Comparison of ENCODE assay signal across 24 cellular contexts in genomic region chr11:45724145-45724544, GRCh38. TPM values are rescaled to one million over a fixed set of nuclear protein-coding genes. Genes with fewer than 3 reads are reported as not detected.
DNase-seq lines count a peak whose midpoint lies in the region; ATAC-seq, FAIRE-seq and TF ChIP-seq lines count a peak whose summit lies in the region.
"Had no signal": no experiment of that assay in that cellular context is flagged by ENCODE, and none has a peak within 500 bp of the region (broad histone marks: within the 10 kb centered on the region; RNA-seq: fewer than 3 reads in every experiment).

No MANE protein-coding gene starts in this region.

- no peak overlapping the region for H4K5ac ChIP-seq in H1 (ENCODE audit: insufficient read length, low read depth, low read length)

- H2BK5ac ChIP-seq in H1 (ENCODE audit: low read depth, low read length), result 0 out of 2 replicates have a peak overlapping the region, but pooled peaks have one; percentile 79

- no peak overlapping the region for H2AK5ac ChIP-seq in H1 (ENCODE audit: low read depth, low read length)

- POLR2A ChIA-PET in H1 (lab: Charles Lee; ENCODE audit: partially characterized antibody), result interaction anchor here (1.2 kb wide), 1 partner anchor 17 kb away, joined by 3 read pairs; no protein-coding TSS in a partner anchor
- POLR2A ChIA-PET in activated CD4-positive, alpha-beta T cell treated with anti-CD3 and anti-CD28 coated beads, Interleukin-2, amount 10 ng/mL, durations not matched to agents 7 days and 5 days (lab: Charles Lee), result no interaction called here

- H3K4me1 ChIP-seq in H1 (replicated peaks in 1 of 4; ENCODE audit: control insufficient read depth in 3 of 4, insufficient read depth in 4 of 4, low read length in 3 of 4), result peaks cover 4 to 14% (median 10%) of the 10 kb centered on the region in 4 experiments; a peak in 6 of 7 replicates
- H3K4me1 ChIP-seq in thyroid gland, result peaks cover 4 to 8% of the 10 kb centered on the region in 2 donors
- H3K4me1 ChIP-seq: breast epithelium, Caco-2, suprapubic skin had no signal

- no peak overlapping the region for H2BK20ac ChIP-seq in H1 (ENCODE audit: low read length)

- H2BK12ac ChIP-seq in H1 (ENCODE audit: low read depth, low read length), result no peak overlapping the region

- peak overlapping the region in 1 of 2 experiments; percentile 29; a peak in 2 of 4 replicates for H3K4me2 ChIP-seq in H1 (ENCODE audit: insufficient read depth in 1 of 2, low read depth in 2 of 2, low read length in 2 of 2)
- H3K4me2 ChIP-seq: PC-9 had no signal

- DNase-seq in stimulated activated naive CD8-positive, alpha-beta T cell treated with anti-CD3 and anti-CD28 coated beads, Interleukin-15, Interleukin-2, amounts not matched to agents 100 U/mL and 50 U/mL, for 24 hours, result peak; percentile 8
- DNase-seq in stimulated activated naive CD8-positive, alpha-beta T cell treated with anti-CD3 and anti-CD28 coated beads, Interleukin-15, amount 100 ng/mL, for 72 hours, result no peak
- DNase-seq in NCI-H2171 (lab: John Stamatoyannopoulos, UW), result peak; percentile 95
- no peak for DNase-seq in H1 (ENCODE audit: low read depth in 1 of 2, low spot score in 2 of 2)
- DNase-seq in thyroid gland, result peak; percentile 51 to 59
- no peak for DNase-seq in NCI-H187 treated with DMSO at 0.1 percent for 48 hours (lab: John Stamatoyannopoulos, UW)
- no peak for DNase-seq in activated CD4-positive, alpha-beta T cell treated with anti-CD3 and anti-CD28 coated beads, Interleukin-2, amount 10 ng/mL, durations not matched to agents 7 days and 5 days
- no peak for DNase-seq in dermis blood vessel endothelial cell
- DNase-seq: activated naive CD4-positive, alpha-beta T cell treated with Interleukin-2 at 50 U/mL for 16 hours; amniotic stem cell; C1 segment of cervical spinal cord; Caco-2; effector CD8-positive, alpha-beta T cell; NCI-H2081; NK-92 treated with Interleukin-12 subunit alpha and Interleukin-12 subunit beta, amount 100 ng/mL, for 24 hours; Right ventricle myocardium superior; stimulated activated CD4-positive, alpha-beta T cell treated with anti-CD3 and anti-CD28 coated beads, Interleukin-12 subunit alpha, Interleukin-12 subunit beta, amount 100 ng/mL, for 4 hours; stimulated activated CD4-positive, alpha-beta T cell treated with anti-CD3 and anti-CD28 coated beads, Interleukin-4, amount 100 ng/mL, for 1 hour had no signal

- H3K9ac ChIP-seq in H1 (replicated peaks in 1 of 4; ENCODE audit: extremely low read depth in 1 of 4, low read depth in 3 of 4, low read length in 3 of 4), result no peak overlapping the region

- H3K36me3 Mint-ChIP-seq in activated CD4-positive, alpha-beta T cell treated with anti-CD3 and anti-CD28 coated beads, Interleukin-2, amount 10 ng/mL, durations not matched to agents 7 days and 5 days (ENCODE audit: low read depth), result no peaks in the 10 kb centered on the region

- no peaks in the 10 kb centered on the region for H4K20me1 ChIP-seq in H1 (replicated peaks in 1 of 2; ENCODE audit: control insufficient read depth in 1 of 2, insufficient read depth in 2 of 2, low read length in 2 of 2)

- H3K27me3 ChIP-seq in H1 (replicated peaks in 1 of 4; ENCODE audit: control insufficient read depth in 3 of 4, extremely low read depth in 1 of 4, insufficient read depth in 3 of 4, low read length in 3 of 4) (no peaks in the 10 kb centered on the region; a peak in 1 of 7 replicates), thyroid gland (no peaks in the 10 kb centered on the region)
- H3K27me3 ChIP-seq: breast epithelium, suprapubic skin had no signal

- no peaks in the 10 kb centered on the region for H3K23me2 ChIP-seq in H1 (ENCODE audit: low read depth, low read length)

- no peak overlapping the region for H4K91ac ChIP-seq in H1 (replicated peaks; ENCODE audit: insufficient read length, low read length)

- no peak overlapping the region for H3K4ac ChIP-seq in H1 (replicated peaks; ENCODE audit: insufficient read length, low read depth, low read length)

- no peak overlapping the region for H3K14ac ChIP-seq in H1 (ENCODE audit: insufficient read length)

- H3K4me1 Mint-ChIP-seq in stimulated activated naive CD8-positive, alpha-beta T cell treated with anti-CD3 and anti-CD28 coated beads, Interleukin-15, amount 100 ng/mL, for 72 hours, result peaks cover 22% of the 10 kb centered on the region
- no peaks in the 10 kb centered on the region for H3K4me1 Mint-ChIP-seq in activated CD4-positive, alpha-beta T cell treated with anti-CD3 and anti-CD28 coated beads, Interleukin-2, amount 10 ng/mL, durations not matched to agents 7 days and 5 days

- H3K56ac ChIP-seq in H1 (replicated peaks; ENCODE audit: insufficient read length, low read depth, low read length), result no peak overlapping the region

- no peak for TF ChIP-seq EP300 in H1 (IDR thresholded peaks at IDR 0.05; ENCODE audit: borderline replicate concordance in 1 of 2, low read depth in 2 of 2, low read length in 2 of 2)

- H2AFZ ChIP-seq in H1 (ENCODE audit: low read length), result no peak overlapping the region
- H2AFZ ChIP-seq: PC-9 had no signal

- 58% methylated on average over 3 of the region's 3 CpGs; no CpG with 5 or more reads in 1 of the 2 experiments for WGBS in H1 (ENCODE audit: extremely low coverage in 1 of 2, insufficient coverage in 1 of 2, insufficient read length in 1 of 2, insufficient replicate concordance in 2 of 2, low coverage in 1 of 2, low lambda C conversion rate in 2 of 2, missing lambda C conversion rate in 1 of 2), 2 experiments
- WGBS in thyroid gland, 2 donors, result 36 to 39% methylated on average over 3 of the region's 3 CpGs

- no peaks in the 10 kb centered on the region for H3K27me3 Mint-ChIP-seq in stimulated activated naive CD8-positive, alpha-beta T cell treated with anti-CD3 and anti-CD28 coated beads, Interleukin-15, amount 100 ng/mL, for 72 hours
- peaks cover 4% of the 10 kb centered on the region for H3K27me3 Mint-ChIP-seq in activated CD4-positive, alpha-beta T cell treated with anti-CD3 and anti-CD28 coated beads, Interleukin-2, amount 10 ng/mL, durations not matched to agents 7 days and 5 days

- no peaks in the 10 kb centered on the region for H3K79me1 ChIP-seq in H1 (ENCODE audit: low read depth, low read length)

- no peak overlapping the region for H3K27ac ChIP-seq in H1 (ENCODE audit: low read depth, low read length)
- H3K27ac ChIP-seq in thyroid gland, result no peak overlapping the region
- H3K27ac ChIP-seq: breast epithelium, PC-9, suprapubic skin, VCaP had no signal

- H3K36me3 ChIP-seq in H1 (ENCODE audit: control insufficient read depth in 2 of 4, insufficient read depth in 4 of 4, low read length in 3 of 4), result no peaks in the 10 kb centered on the region
- H3K36me3 ChIP-seq in thyroid gland, result no peaks in the 10 kb centered on the region
- H3K36me3 ChIP-seq: breast epithelium, suprapubic skin had no signal

- H3K4me3 ChIP-seq in H1 (ENCODE audit: extremely low read depth in 1 of 4, insufficient read depth in 2 of 4, low read depth in 3 of 4, low read length in 4 of 4), result no peak overlapping the region
- no peak overlapping the region for H3K4me3 ChIP-seq in thyroid gland (replicated peaks in 1 of 3)
- H3K4me3 ChIP-seq: breast epithelium, GM12878, PC-9, suprapubic skin had no signal

- CTCF ChIA-PET in H1 (lab: Charles Lee; ENCODE audit: partially characterized antibody), result interaction anchor here (0.9 to 3.0 kb wide), 6 partner anchors 10 to 69 kb away, joined by 3 to 20 read pairs (median 4); no protein-coding TSS in a partner anchor
- CTCF ChIA-PET in activated CD4-positive, alpha-beta T cell treated with anti-CD3 and anti-CD28 coated beads, Interleukin-2, amount 10 ng/mL, durations not matched to agents 7 days and 5 days (lab: Charles Lee), result no interaction called here

- no peak overlapping the region for H3K27ac Mint-ChIP-seq in stimulated activated naive CD8-positive, alpha-beta T cell treated with anti-CD3 and anti-CD28 coated beads, Interleukin-15, amount 100 ng/mL, for 72 hours
- H3K27ac Mint-ChIP-seq in activated CD4-positive, alpha-beta T cell treated with anti-CD3 and anti-CD28 coated beads, Interleukin-2, amount 10 ng/mL, durations not matched to agents 7 days and 5 days, result no peak overlapping the region

- TF ChIP-seq POLR2A in H1 (IDR thresholded peaks at IDR 0.05; ENCODE audit: control extremely low read depth in 1 of 2, low read depth in 2 of 2, low read length in 2 of 2) (no peak), thyroid gland (IDR thresholded peaks at IDR 0.05) (no peak)

- no peak for ATAC-seq in stimulated activated naive CD8-positive, alpha-beta T cell treated with anti-CD3 and anti-CD28 coated beads, Interleukin-15, Interleukin-2, amounts not matched to agents 100 U/mL and 50 U/mL, for 24 hours
- no peak for ATAC-seq in stimulated activated naive CD8-positive, alpha-beta T cell treated with anti-CD3 and anti-CD28 coated beads, Interleukin-15, amount 100 ng/mL, for 72 hours
- ATAC-seq: GM12878, sciatic nerve had no signal

- intact Hi-C loops in thyroid gland (cut with DNase I), result no loop called here

- H3K4me3 Mint-ChIP-seq in stimulated activated naive CD8-positive, alpha-beta T cell treated with anti-CD3 and anti-CD28 coated beads, Interleukin-15, amount 100 ng/mL, for 72 hours, result no peak overlapping the region
- H3K4me3 Mint-ChIP-seq in activated CD4-positive, alpha-beta T cell treated with anti-CD3 and anti-CD28 coated beads, Interleukin-2, amount 10 ng/mL, durations not matched to agents 7 days and 5 days, result no peak overlapping the region

- no peaks in the 10 kb centered on the region for H3K9me3 Mint-ChIP-seq in stimulated activated naive CD8-positive, alpha-beta T cell treated with anti-CD3 and anti-CD28 coated beads, Interleukin-15, amount 100 ng/mL, for 72 hours
- H3K9me3 Mint-ChIP-seq in activated CD4-positive, alpha-beta T cell treated with anti-CD3 and anti-CD28 coated beads, Interleukin-2, amount 10 ng/mL, durations not matched to agents 7 days and 5 days, result no peaks in the 10 kb centered on the region

- no peak overlapping the region for H2BK15ac ChIP-seq in H1 (ENCODE audit: low read length)

- H4K8ac ChIP-seq in H1 (ENCODE audit: extremely low read depth, insufficient read depth, low read length), result no peak overlapping the region

- TF ChIP-seq RAD21 in H1 (IDR thresholded peaks at IDR 0.05 in 1 of 2, conservative IDR thresholded peaks at IDR 0.05 in 1 of 2; ENCODE audit: low read depth in 2 of 2, low read length in 2 of 2), result no peak

- no peak overlapping the region for H3K23ac ChIP-seq in H1 (ENCODE audit: insufficient read length)

- H3K9me3 ChIP-seq in H1 (ENCODE audit: insufficient read depth in 2 of 2, low read depth in 1 of 2, low read length in 1 of 2) (no peaks in the 10 kb centered on the region), thyroid gland (no peaks in the 10 kb centered on the region)
- H3K9me3 ChIP-seq: breast epithelium, Caco-2, suprapubic skin had no signal

- TF ChIP-seq CTCF in H1 (IDR thresholded peaks at IDR 0.05; ENCODE audit: control extremely low read depth in 1 of 3, insufficient read depth in 1 of 3, low read depth in 1 of 3, low read length in 3 of 3) (no peak), thyroid gland (IDR thresholded peaks at IDR 0.05) (no peak)

- no peaks in the 10 kb centered on the region for H3K79me2 ChIP-seq in H1 (ENCODE audit: control insufficient read depth in 1 of 2, insufficient read depth in 2 of 2, low read length in 2 of 2)

- FAIRE-seq in H1 (lab: Jason Lieb, UNC), result no peak
- FAIRE-seq: GM12878 had no signal

- H3K18ac ChIP-seq in H1 (ENCODE audit: extremely low read depth, low read length), result no peak overlapping the region

- H2BK120ac ChIP-seq in H1 (replicated peaks; ENCODE audit: low read depth, low read length), result no peak overlapping the region

RNA-seq across cellular contexts. Expression of gene CHST1, which starts 58.7 kb away (rescaled TPM):
- 1.6 and 3.8 TPM in 2 replicates for total RNA-seq in H1 (2021; fragmentation: NEBNext Ultra II Directional; extraction: Animal tissue kit (Norgen Biotek cat#: 25700))
- 1.6 and 2.7 TPM in 2 replicates for polyA plus RNA-seq in H1 (2011; rRNA removed)
- 1.2 TPM for polyA plus RNA-seq in H1 (2011; cell fraction: cytosol; rRNA removed)
- 3.8 TPM for polyA plus RNA-seq in H1 (2011; cell fraction: nucleus; rRNA removed)
- polyA plus RNA-seq in H1 (2012, experiment 1 of 2), result 1.0 to 1.7 TPM (median 1.5 TPM) in 4 replicates
- polyA plus RNA-seq in H1 (2012, experiment 2 of 2), result 1.0 TPM
- polyA plus RNA-seq in H1 (2013, experiment 1 of 2), result 1.4 TPM
- 1.7 TPM for polyA plus RNA-seq in H1 (2013, experiment 2 of 2)
- 0.44 and 0.82 TPM in 2 replicates for polyA minus RNA-seq in H1 (2011; rRNA and poly(A)+ RNA removed)
- polyA minus RNA-seq in H1 (2011; cell fraction: cytosol; rRNA and poly(A)+ RNA removed), result 0.51 TPM
- polyA minus RNA-seq in H1 (2011; cell fraction: nucleus; rRNA and poly(A)+ RNA removed), result 1.6 TPM
- 10 to 100 TPM; 19.3 to 28.9 (median 25.0) TPM for total RNA-seq in thyroid gland
- total RNA-seq in activated CD4-positive, alpha-beta T cell treated with anti-CD3 and anti-CD28 coated beads, Interleukin-2, amount 10 ng/mL, durations not matched to agents 7 days and 5 days, result not detected
- 15.7 and 23.1 TPM in 2 replicates for total RNA-seq in dermis blood vessel endothelial cell
- total RNA-seq: Caco-2, GM12878, PC-9 had no signal
- polyA plus RNA-seq: GM12878 had no signal

Comparison
In these comparisons a context has a peak if more than half of its experiments do, and no peak if none do; other contexts are left out.
1. DNase-seq: peak in stimulated activated naive CD8-positive, alpha-beta T cell treated with anti-CD3 and anti-CD28 coated beads, Interleukin-15, Interleukin-2, amounts not matched to agents 100 U/mL and 50 U/mL, for 24 hours (single experiment), NCI-H2171 (single experiment) and thyroid gland (2 of 2); none in stimulated activated naive CD8-positive, alpha-beta T cell treated with anti-CD3 and anti-CD28 coated beads, Interleukin-15, amount 100 ng/mL, for 72 hours (0 of 2), H1 (0 of 2), NCI-H187 treated with DMSO at 0.1 percent for 48 hours (single experiment), activated CD4-positive, alpha-beta T cell treated with anti-CD3 and anti-CD28 coated beads, Interleukin-2, amount 10 ng/mL, durations not matched to agents 7 days and 5 days (single experiment) and dermis blood vessel endothelial cell (single experiment).